ENCODE assay signal across 11 cellular contexts in the genomic region with DNA sequence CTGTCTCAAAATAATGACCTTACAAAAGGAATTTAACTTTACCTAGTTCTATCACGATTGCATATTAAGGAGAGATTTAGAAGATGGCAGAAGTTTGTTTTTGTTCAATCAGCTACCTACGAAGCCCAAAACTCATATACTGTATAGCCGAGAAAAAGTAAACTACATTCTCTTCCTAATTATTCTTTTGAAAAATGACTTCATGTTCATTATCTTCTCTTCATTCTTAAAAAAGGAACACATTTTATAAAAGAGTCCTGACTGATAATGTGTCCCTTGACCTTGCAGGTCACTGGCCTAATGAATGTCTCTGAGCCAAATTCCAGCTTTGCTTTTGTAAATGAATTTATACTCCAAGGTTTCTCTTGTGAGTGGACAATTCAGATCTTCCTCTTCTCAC. TPM values are rescaled to one million over a fixed set of nuclear protein-coding genes. Genes with fewer than 3 reads are reported as not detected.
"Had no signal": no experiment of that assay in that cellular context is flagged by ENCODE, and none has a peak within 500 bp of the region (broad histone marks: within the 10 kb centered on the region; RNA-seq: fewer than 3 reads in every experiment).

A gene with protein sequence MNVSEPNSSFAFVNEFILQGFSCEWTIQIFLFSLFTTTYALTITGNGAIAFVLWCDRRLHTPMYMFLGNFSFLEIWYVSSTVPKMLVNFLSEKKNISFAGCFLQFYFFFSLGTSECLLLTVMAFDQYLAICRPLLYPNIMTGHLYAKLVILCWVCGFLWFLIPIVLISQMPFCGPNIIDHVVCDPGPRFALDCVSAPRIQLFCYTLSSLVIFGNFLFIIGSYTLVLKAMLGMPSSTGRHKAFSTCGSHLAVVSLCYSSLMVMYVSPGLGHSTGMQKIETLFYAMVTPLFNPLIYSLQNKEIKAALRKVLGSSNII (plus strand): TSS at position 301 of the 400 bp plus-strand sequence. CDS start 0 bp downstream, at position 301.

RNA-seq across cellular contexts. Expression of the gene that starts here (rescaled TPM):
- total RNA-seq: OCI-LY7, PC-3, PC-9, Peyer's patch, Right ventricle myocardium inferior, Right ventricle myocardium superior, RPMI7951, SJCRH30, SJSA1, SK-MEL-5 had no signal
- polyA plus RNA-seq: SK-N-SH had no signal
